30 cellular contexts compared by ENCODE assay signal in the genomic region with DNA sequence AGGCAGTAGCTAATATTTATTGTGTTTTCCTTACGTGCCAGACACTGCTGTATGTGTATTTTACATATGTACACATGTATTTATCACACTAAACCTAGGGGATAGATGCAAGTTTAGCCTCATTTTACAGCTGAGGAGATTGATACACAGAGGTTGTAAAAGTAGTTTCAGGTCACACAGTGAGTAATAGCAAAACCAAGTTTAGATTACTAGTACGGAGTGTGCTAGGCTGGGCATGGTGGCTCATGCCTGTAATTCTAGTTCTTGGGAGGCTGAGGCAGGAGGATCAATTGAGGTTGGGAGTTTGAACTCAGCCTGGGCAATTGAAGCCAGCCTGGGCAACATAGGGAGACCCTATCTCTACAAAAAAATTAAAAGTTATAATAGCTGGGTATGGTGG.
"Had no signal": no experiment of that assay in that cellular context is flagged by ENCODE, and none has a peak within 500 bp of the region (broad histone marks: within the 10 kb centered on the region; RNA-seq: fewer than 3 reads in every experiment).

No MANE protein-coding gene starts in this region.

- H3K27ac Mint-ChIP-seq: activated CD4-positive, alpha-beta memory T cell treated with anti-CD3 and anti-CD28 coated beads for 36 hours; activated CD4-positive, alpha-beta T cell treated with anti-CD3 and anti-CD28 coated beads for 36 hours; activated CD4-positive, alpha-beta T cell treated with anti-CD3 and anti-CD28 coated beads, Interleukin-2, amount 10 ng/mL, durations not matched to agents 24 days and 14 days; activated CD8-positive, alpha-beta memory T cell treated with anti-CD3 and anti-CD28 coated beads, Interleukin-2, amount 10 ng/mL, durations not matched to agents 7 days and 5 days; activated CD8-positive, alpha-beta T cell treated with anti-CD3 and anti-CD28 coated beads, Interleukin-2, amount 10 ng/mL, durations not matched to agents 7 days and 5 days; activated naive CD4-positive, alpha-beta T cell treated with anti-CD3 and anti-CD28 coated beads, Interleukin-2, amount 10 ng/mL, durations not matched to agents 7 days and 5 days; activated naive CD4-positive, alpha-beta T cell treated with anti-CD3 and anti-CD28 coated beads, Interleukin-2, amount 50 U/mL, for 72 hours; activated naive CD8-positive, alpha-beta T cell treated with anti-CD3 and anti-CD28 coated beads, Interleukin-2, amount 10 ng/mL, durations not matched to agents 7 days and 5 days; activated T-helper 1 cell treated with anti-CD3 and anti-CD28 coated beads, Interleukin-12 subunit alpha, Interleukin-12 subunit beta, Interleukin-2, Interleukin-4 antibody, amounts not matched to agents 30 ng/mL and 10 ng/mL and 1 ng/mL, durations not matched to agents 14 hours and 24 hours and 36 hours; activated T-helper 2 cell treated with anti-CD3 and anti-CD28 coated beads, Interferon-gamma antibody, Interleukin-2, Interleukin-4, amounts not matched to agents 10 μg/mL and 5 μg/mL and 100 μg/mL, durations not matched to agents 14 hours and 24 hours and 36 hours; brain had no signal

- H3K4me3 ChIP-seq: ascending aorta, breast epithelium, cardiac muscle cell, colonic mucosa, esophagus squamous epithelium had no signal

- H3K27me3 Mint-ChIP-seq: activated CD4-positive, alpha-beta memory T cell treated with anti-CD3 and anti-CD28 coated beads for 36 hours; activated CD4-positive, alpha-beta T cell treated with anti-CD3 and anti-CD28 coated beads for 36 hours; activated CD4-positive, alpha-beta T cell treated with anti-CD3 and anti-CD28 coated beads, Interleukin-2, amount 10 ng/mL, durations not matched to agents 24 days and 14 days; activated CD8-positive, alpha-beta memory T cell treated with anti-CD3 and anti-CD28 coated beads, Interleukin-2, amount 10 ng/mL, durations not matched to agents 7 days and 5 days; activated naive CD4-positive, alpha-beta T cell treated with anti-CD3 and anti-CD28 coated beads, Interleukin-2, amount 10 ng/mL, durations not matched to agents 7 days and 5 days; activated naive CD8-positive, alpha-beta T cell treated with anti-CD3 and anti-CD28 coated beads, Interleukin-2, amount 10 ng/mL, durations not matched to agents 7 days and 5 days; brain had no signal

- H3K4me1 ChIP-seq: ascending aorta, breast epithelium, colonic mucosa, esophagus squamous epithelium had no signal

- H3K4me1 Mint-ChIP-seq: activated CD4-positive, alpha-beta T cell treated with anti-CD3 and anti-CD28 coated beads for 36 hours; activated CD4-positive, alpha-beta T cell treated with anti-CD3 and anti-CD28 coated beads, Interleukin-2, amount 10 ng/mL, durations not matched to agents 24 days and 14 days; activated CD8-positive, alpha-beta memory T cell treated with anti-CD3 and anti-CD28 coated beads, Interleukin-2, amount 10 ng/mL, durations not matched to agents 7 days and 5 days; activated naive CD4-positive, alpha-beta T cell treated with anti-CD3 and anti-CD28 coated beads, Interleukin-2, amount 10 ng/mL, durations not matched to agents 7 days and 5 days; activated naive CD8-positive, alpha-beta T cell treated with anti-CD3 and anti-CD28 coated beads, Interleukin-2, amount 10 ng/mL, durations not matched to agents 7 days and 5 days; brain had no signal

- H3K9me3 Mint-ChIP-seq: activated CD4-positive, alpha-beta memory T cell treated with anti-CD3 and anti-CD28 coated beads for 36 hours; activated CD4-positive, alpha-beta T cell treated with anti-CD3 and anti-CD28 coated beads, Interleukin-2, amount 10 ng/mL, durations not matched to agents 24 days and 14 days; activated naive CD8-positive, alpha-beta T cell treated with anti-CD3 and anti-CD28 coated beads, Interleukin-2, amount 10 ng/mL, durations not matched to agents 7 days and 5 days; activated T-helper 1 cell treated with anti-CD3 and anti-CD28 coated beads, Interleukin-12 subunit alpha, Interleukin-12 subunit beta, Interleukin-2, Interleukin-4 antibody, amounts not matched to agents 30 ng/mL and 10 ng/mL and 1 ng/mL, durations not matched to agents 14 hours and 24 hours and 36 hours; brain had no signal

- H3K27ac ChIP-seq: ascending aorta, breast epithelium, cardiac muscle cell, colonic mucosa, epithelial cell of prostate, esophagus squamous epithelium had no signal

- ATAC-seq: activated CD4-positive, alpha-beta T cell treated with anti-CD3 and anti-CD28 coated beads for 36 hours; activated CD8-positive, alpha-beta memory T cell treated with anti-CD3 and anti-CD28 coated beads, Interleukin-2, amount 10 ng/mL, durations not matched to agents 7 days and 5 days; activated CD8-positive, alpha-beta T cell treated with anti-CD3 and anti-CD28 coated beads, Interleukin-2, amount 10 ng/mL, durations not matched to agents 7 days and 5 days; activated naive CD4-positive, alpha-beta T cell treated with anti-CD3 and anti-CD28 coated beads, Interleukin-2, amount 50 U/mL, for 72 hours had no signal

- H3K4me3 Mint-ChIP-seq: activated CD4-positive, alpha-beta memory T cell treated with anti-CD3 and anti-CD28 coated beads for 36 hours; activated CD4-positive, alpha-beta T cell treated with anti-CD3 and anti-CD28 coated beads for 36 hours; activated CD4-positive, alpha-beta T cell treated with anti-CD3 and anti-CD28 coated beads, Interleukin-2, amount 10 ng/mL, durations not matched to agents 24 days and 14 days; activated CD8-positive, alpha-beta memory T cell treated with anti-CD3 and anti-CD28 coated beads, Interleukin-2, amount 10 ng/mL, durations not matched to agents 7 days and 5 days; activated CD8-positive, alpha-beta T cell treated with anti-CD3 and anti-CD28 coated beads, Interleukin-2, amount 10 ng/mL, durations not matched to agents 7 days and 5 days; activated naive CD4-positive, alpha-beta T cell treated with anti-CD3 and anti-CD28 coated beads, Interleukin-2, amount 10 ng/mL, durations not matched to agents 7 days and 5 days; activated naive CD8-positive, alpha-beta T cell treated with anti-CD3 and anti-CD28 coated beads, Interleukin-2, amount 10 ng/mL, durations not matched to agents 7 days and 5 days; activated T-helper 1 cell treated with anti-CD3 and anti-CD28 coated beads, Interleukin-12 subunit alpha, Interleukin-12 subunit beta, Interleukin-2, Interleukin-4 antibody, amounts not matched to agents 30 ng/mL and 10 ng/mL and 1 ng/mL, durations not matched to agents 14 hours and 24 hours and 36 hours; brain had no signal

- H3K9me3 ChIP-seq: ascending aorta, breast epithelium, colonic mucosa, esophagus squamous epithelium had no signal

- H3K36me3 Mint-ChIP-seq: activated CD4-positive, alpha-beta memory T cell treated with anti-CD3 and anti-CD28 coated beads for 36 hours; activated CD8-positive, alpha-beta memory T cell treated with anti-CD3 and anti-CD28 coated beads, Interleukin-2, amount 10 ng/mL, durations not matched to agents 7 days and 5 days; activated naive CD4-positive, alpha-beta T cell treated with anti-CD3 and anti-CD28 coated beads, Interleukin-2, amount 10 ng/mL, durations not matched to agents 7 days and 5 days; activated naive CD4-positive, alpha-beta T cell treated with anti-CD3 and anti-CD28 coated beads, Interleukin-2, amount 50 U/mL, for 72 hours; activated naive CD8-positive, alpha-beta T cell treated with anti-CD3 and anti-CD28 coated beads, Interleukin-2, amount 10 ng/mL, durations not matched to agents 7 days and 5 days; brain had no signal

- H3K36me3 ChIP-seq: ascending aorta, breast epithelium, cardiac muscle cell, colonic mucosa, esophagus squamous epithelium had no signal

- DNase-seq: activated CD4-positive, alpha-beta memory T cell treated with anti-CD3 and anti-CD28 coated beads for 36 hours; activated CD4-positive, alpha-beta T cell treated with anti-CD3 and anti-CD28 coated beads for 36 hours; activated CD4-positive, alpha-beta T cell treated with anti-CD3 and anti-CD28 coated beads, Interleukin-2, amount 10 ng/mL, durations not matched to agents 24 days and 14 days; activated CD4-positive, CD25-positive, alpha-beta regulatory T cell; activated CD4-positive, CD25-positive, alpha-beta regulatory T cell treated with anti-CD3 and anti-CD28 coated beads, Interleukin-2, amount 50 U/mL, for 72 hours; activated CD8-positive, alpha-beta memory T cell treated with anti-CD3 and anti-CD28 coated beads, Interleukin-2, amount 10 ng/mL, durations not matched to agents 7 days and 5 days; activated CD8-positive, alpha-beta memory T cell treated with anti-CD3 and anti-CD28 coated beads, Interleukin-2, amount 50 U/mL, for 4 hours; activated CD8-positive, alpha-beta T cell treated with anti-CD3 and anti-CD28 coated beads, Interleukin-2, amount 10 ng/mL, durations not matched to agents 7 days and 5 days; activated gamma-delta T cell; activated naive CD4-positive, alpha-beta T cell; activated naive CD4-positive, alpha-beta T cell treated with anti-CD3 and anti-CD28 coated beads, Interleukin-2, amount 10 ng/mL, durations not matched to agents 7 days and 5 days; activated naive CD8-positive, alpha-beta T cell treated with anti-CD3 and anti-CD28 coated beads, Interleukin-2, amount 10 ng/mL, durations not matched to agents 7 days and 5 days; activated T-cell treated with anti-CD3 and anti-CD28 coated beads, Interleukin-2, amount 50 U/mL, for 1 hour; activated T-cell treated with anti-CD3 and anti-CD28 coated beads, Interleukin-2, amount 50 U/mL, for 48 hours; central memory CD4-positive, alpha-beta T cell; cerebellar nuclear complex; colonic mucosa; effector CD8-positive, alpha-beta T cell; esophagus squamous epithelium; foreskin melanocyte; head of caudate nucleus; hippocampal formation had no signal
